ENCODE assay signal across 20 cellular contexts in genomic region chr10:5125315-5126044, GRCh38. TPM values are rescaled to one million over a fixed set of nuclear protein-coding genes. Genes with fewer than 3 reads are reported as not detected.
DNase-seq lines count a peak whose midpoint lies in the region; ATAC-seq and TF ChIP-seq lines count a peak whose summit lies in the region.
"Had no signal": no experiment of that assay in that cellular context is flagged by ENCODE, and none has a peak within 500 bp of the region (broad histone marks: within the 10 kb centered on the region; RNA-seq: fewer than 3 reads in every experiment).

No MANE protein-coding gene starts in this region.

- POLR2A ChIA-PET in MCF 10A (lab: Yijun Ruan, JAX), result interaction anchor here (0.6 to 1.2 kb wide), 2 partner anchors 162 to 723 kb away, joined by 3 read pairs; no protein-coding TSS in a partner anchor

- ATAC-seq in right lobe of liver (peak; percentile 82 to 93 (median 88)), GM21825 (IDR thresholded peaks at IDR 0.05; ENCODE audit: unreplicated experiment) (no peak)
- ATAC-seq in activated CD4-positive, CD25-positive, alpha-beta regulatory T cell treated with anti-CD3 and anti-CD28 coated beads, Interleukin-2, amount 50 U/mL, for 24 hours, result no peak
- ATAC-seq: SK-N-SH treated with all-trans-retinoic acid at 6 μM for 48 hours had no signal

- peak; percentile 78 for DNase-seq in MCF 10A (ENCODE audit: unreplicated experiment)
- DNase-seq in breast epithelium (ENCODE audit: low spot score in 2 of 2), result no peak
- peak; percentile 6 for DNase-seq in fibroblast of gingiva (ENCODE audit: low read depth)
- peak; percentile 19 to 79 (median 67) for DNase-seq in right lobe of liver
- DNase-seq in anterior cingulate cortex (lab: John Stamatoyannopoulos, UW), result no peak
- DNase-seq: DMS79 treated with DMSO at 0.1 percent for 48 hours; NCI-H1092; NCI-H1436 treated with DMSO at 0.1 percent for 48 hours; NCI-H1930; NCI-H345; NCI-H524; NCI-H774; NK-92 treated with Interleukin-12 subunit alpha and Interleukin-12 subunit beta, amount 100 ng/mL, for 24 hours; Peyer's patch had no signal

- H3K9me3 Mint-ChIP-seq in MCF 10A (ENCODE audit: unreplicated experiment), result peaks cover 7% of the 10 kb centered on the region

- H3K9me3 ChIP-seq in breast epithelium (peaks cover 0 to 8% of the 10 kb centered on the region in 2 donors), right lobe of liver (no peaks in the 10 kb centered on the region)
- H3K9me3 ChIP-seq: Peyer's patch had no signal

- no peak overlapping the region for H3K27ac ChIP-seq in breast epithelium
- peak overlapping the region in 2 of 3 donors; percentile 39 to 80 for H3K27ac ChIP-seq in right lobe of liver
- H3K27ac ChIP-seq: Peyer's patch had no signal

- no peaks in the 10 kb centered on the region for H3K36me3 ChIP-seq in breast epithelium
- H3K36me3 ChIP-seq in right lobe of liver, result peaks cover 0 to 24% (median 7%) of the 10 kb centered on the region in 4 donors
- H3K36me3 ChIP-seq: Peyer's patch had no signal

- TF ChIP-seq CTCF in MCF 10A (IDR thresholded peaks at IDR 0.05; ENCODE audit: unreplicated experiment) (no peak), breast epithelium (IDR thresholded peaks at IDR 0.05) (no peak), right lobe of liver (IDR thresholded peaks at IDR 0.05) (no peak)

- TF ChIP-seq POLR2A in breast epithelium (IDR thresholded peaks at IDR 0.05), result no peak
- no peak for TF ChIP-seq POLR2A in right lobe of liver (IDR thresholded peaks at IDR 0.05)

- H3K27me3 ChIP-seq in breast epithelium (no peaks in the 10 kb centered on the region), right lobe of liver (no peaks in the 10 kb centered on the region)
- H3K27me3 ChIP-seq: Peyer's patch had no signal

- BruUV-seq in MCF 10A (replicated peaks; lab: Mats Ljungman, UMichigan), result no TSS peak

- intact Hi-C loops in MCF 10A (cut with micrococcal nuclease), result no loop called here
- intact Hi-C loops in breast epithelium (cut with DNase I; ENCODE audit: low total_unique reads), result no loop called here
- intact Hi-C loops in right lobe of liver (cut with DNase I), result no loop called here

- H3K4me1 ChIP-seq in breast epithelium (no peaks in the 10 kb centered on the region), right lobe of liver (peaks cover 0 to 57% (median 19%) of the 10 kb centered on the region in 4 donors)
- H3K4me1 ChIP-seq: Peyer's patch had no signal

- H3K4me3 ChIP-seq in breast epithelium (no peak overlapping the region), right lobe of liver (no peak overlapping the region)
- H3K4me3 ChIP-seq: Peyer's patch had no signal

- H3K4me1 Mint-ChIP-seq in MCF 10A (ENCODE audit: insufficient read depth, unreplicated experiment), result peaks cover 6% of the 10 kb centered on the region
- H3K4me1 Mint-ChIP-seq: B cell, CD14-positive monocyte had no signal

- no peaks in the 10 kb centered on the region for H3K27me3 Mint-ChIP-seq in MCF 10A (ENCODE audit: insufficient read depth, unreplicated experiment)
- H3K27me3 Mint-ChIP-seq: B cell had no signal

- WGBS in right lobe of liver (ENCODE audit: insufficient coverage, low coverage, low lambda C conversion rate, missing lambda C conversion rate), result 74% methylated on average over 3 of the region's 3 CpGs

- no peaks in the 10 kb centered on the region for H3K36me3 Mint-ChIP-seq in MCF 10A (ENCODE audit: insufficient read depth, unreplicated experiment)
- H3K36me3 Mint-ChIP-seq: CD14-positive monocyte had no signal

- peak overlapping the region; percentile 55 for H3K27ac Mint-ChIP-seq in MCF 10A (ENCODE audit: low read depth, unreplicated experiment)
- H3K27ac Mint-ChIP-seq: B cell had no signal

- no peak overlapping the region for H3K4me3 Mint-ChIP-seq in MCF 10A (ENCODE audit: unreplicated experiment)
- H3K4me3 Mint-ChIP-seq: B cell, CD14-positive monocyte had no signal

- CTCF ChIA-PET in MCF 10A (lab: Yijun Ruan, JAX), result interaction anchor here (0.5 to 2.5 kb wide), 3 partner anchors 154 to 311 kb away, joined by 3 to 10 read pairs (median 3); no protein-coding TSS in a partner anchor

RNA-seq across cellular contexts. Expression of gene AKR1C3, which starts 31.3 kb away (rescaled TPM):
- total RNA-seq in MCF 10A (2022), result 22.0 and 22.9 TPM in 2 replicates
- total RNA-seq in breast epithelium, result 100 to 1,000 TPM in 1 of 3 donors, 10 to 100 TPM in 2; 37.6 to 110 (median 70.8) TPM
- total RNA-seq in right lobe of liver, result 100 to 1,000 TPM; 169 to 782 (median 334) TPM

RNA-seq across cellular contexts. Expression of gene AKR1C8, which starts 59.5 kb away (rescaled TPM):
- 0.27 TPM in 1 of 2 replicates, not detected in the other for total RNA-seq in MCF 10A (2022)
- under 1 TPM in 2 of 3 donors, not detected in 1; 0.33 to 0.73 TPM for total RNA-seq in breast epithelium
- total RNA-seq in right lobe of liver, result 10 to 100 TPM in 3 of 6 experiments, 1 to 10 TPM in 3; 6.4 to 25.1 (median 12.5) TPM
- total RNA-seq: A172, B cell had no signal

Comparison
In these comparisons a context has a peak if more than half of its experiments do, and no peak if none do; other contexts are left out.
1. DNase-seq: peak in MCF 10A (single experiment), fibroblast of gingiva (single experiment) and right lobe of liver (3 of 3); none in breast epithelium (0 of 2) and anterior cingulate cortex (0 of 58).
2. H3K27ac ChIP-seq: peak in right lobe of liver (2 of 3); none in breast epithelium (0 of 2).
3. ATAC-seq: peak in right lobe of liver (4 of 4); none in activated CD4-positive, CD25-positive, alpha-beta regulatory T cell treated with anti-CD3 and anti-CD28 coated beads, Interleukin-2, amount 50 U/mL, for 24 hours (0 of 2) and GM21825 (single experiment).